In the genomic region with DNA sequence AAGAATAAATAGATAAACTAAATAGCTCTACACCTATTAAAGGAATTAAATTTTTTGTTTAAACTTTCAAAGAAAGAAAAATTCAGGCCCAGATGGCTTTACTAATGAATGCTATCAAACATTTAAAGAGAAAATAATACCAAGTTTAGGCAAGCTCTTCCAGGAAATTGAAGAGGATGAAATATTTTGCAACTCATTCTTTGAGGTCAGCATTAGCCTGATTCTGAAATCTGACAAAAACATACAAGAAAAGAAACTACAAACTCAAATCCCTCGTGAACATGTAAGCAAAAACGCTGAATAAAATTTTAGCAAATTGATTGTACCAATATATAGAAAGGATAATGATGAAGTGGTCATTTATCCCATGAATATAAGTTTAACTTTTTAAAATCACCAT, we compare ENCODE assay signal across 19 cellular contexts.
DNase-seq lines count a peak whose midpoint lies in the region; ATAC-seq and FAIRE-seq lines count a peak whose summit lies in the region.
"Had no signal": no experiment of that assay in that cellular context is flagged by ENCODE, and none has a peak within 500 bp of the region (broad histone marks: within the 10 kb centered on the region; RNA-seq: fewer than 3 reads in every experiment).

No MANE protein-coding gene starts in this region.

- H3K27ac ChIP-seq in small intestine (ENCODE audit: low read depth in 1 of 2, low read length in 1 of 2): no peak overlapping the region
- no peak overlapping the region for H3K27ac ChIP-seq in naive thymus-derived CD4-positive, alpha-beta T cell (ENCODE audit: low read depth, low read length)

- H3K4me1 ChIP-seq in small intestine (ENCODE audit: control insufficient read depth in 2 of 2, insufficient read depth in 1 of 2, low read depth in 1 of 2, low read length in 1 of 2): no peaks in the 10 kb centered on the region
- peaks cover 0 to 23% of the 10 kb centered on the region in 2 donors for H3K4me1 ChIP-seq in naive thymus-derived CD4-positive, alpha-beta T cell (ENCODE audit: control insufficient read depth in 2 of 2, insufficient read depth in 2 of 2, low read length in 2 of 2)

- CTCF ChIA-PET in T-cell (lab: Charles Lee): no interaction called here
- CTCF ChIA-PET in naive thymus-derived CD4-positive, alpha-beta T cell (lab: Charles Lee): no interaction called here

- H3K4me1 Mint-ChIP-seq in activated T-cell treated with anti-CD3 and anti-CD28 coated beads, Interleukin-2, amount 50 U/mL, for 72 hours (ENCODE audit: low read depth): peaks cover 38% of the 10 kb centered on the region
- H3K4me1 Mint-ChIP-seq in T-cell: peaks cover 38 to 54% (median 43%) of the 10 kb centered on the region in 3 donors
- peaks cover 16 to 58% (median 50%) of the 10 kb centered on the region in 7 donors for H3K4me1 Mint-ChIP-seq in naive thymus-derived CD4-positive, alpha-beta T cell

- no peaks in the 10 kb centered on the region for H3K27me3 ChIP-seq in small intestine (ENCODE audit: control insufficient read depth in 2 of 2, insufficient read depth in 2 of 2, low read length in 2 of 2)
- H3K27me3 ChIP-seq in naive thymus-derived CD4-positive, alpha-beta T cell (ENCODE audit: control insufficient read depth in 2 of 2, insufficient read depth in 2 of 2, low read length in 2 of 2): no peaks in the 10 kb centered on the region

- peaks cover 19 to 44% of the 10 kb centered on the region in 2 donors for H3K36me3 Mint-ChIP-seq in activated T-cell treated with anti-CD3 and anti-CD28 coated beads, Interleukin-2, amount 50 U/mL, for 72 hours (ENCODE audit: insufficient read depth in 2 of 2)
- H3K36me3 Mint-ChIP-seq in T-cell: peaks cover 15% of the 10 kb centered on the region
- H3K36me3 Mint-ChIP-seq in naive thymus-derived CD4-positive, alpha-beta T cell: peaks cover 15 to 69% (median 16%) of the 10 kb centered on the region in 5 donors

- no peak for ATAC-seq in activated T-cell treated with anti-CD3 and anti-CD28 coated beads, Interleukin-2, amount 50 U/mL, for 72 hours (replicated peaks in 1 of 2)
- ATAC-seq in T-cell (replicated peaks in 1 of 4): no peak
- no peak for ATAC-seq in naive thymus-derived CD4-positive, alpha-beta T cell
- ATAC-seq: HepG2 had no signal

- no peaks in the 10 kb centered on the region for H3K9me3 ChIP-seq in small intestine (ENCODE audit: control insufficient read depth, low read depth)
- peaks cover 0 to 8% (median 0%) of the 10 kb centered on the region in 3 experiments for H3K9me3 ChIP-seq in naive thymus-derived CD4-positive, alpha-beta T cell (ENCODE audit: control insufficient read depth in 2 of 3, low read length in 3 of 3)

- peak; percentile 64 for FAIRE-seq in small intestine (lab: Jason Lieb, UNC)
- FAIRE-seq: HepG2 had no signal

- peaks cover 11 to 13% of the 10 kb centered on the region in 2 donors for H3K9me3 Mint-ChIP-seq in activated T-cell treated with anti-CD3 and anti-CD28 coated beads, Interleukin-2, amount 50 U/mL, for 72 hours
- H3K9me3 Mint-ChIP-seq in T-cell: peaks cover 10 to 24% (median 13%) of the 10 kb centered on the region in 3 donors
- H3K9me3 Mint-ChIP-seq in naive thymus-derived CD4-positive, alpha-beta T cell: peaks cover 2 to 44% (median 21%) of the 10 kb centered on the region in 11 donors

- POLR2A ChIA-PET in T-cell (lab: Charles Lee): interaction anchor here in 1 of 2 donors (0.6 kb wide), 1 partner anchor 356 kb away, joined by 3 read pairs; no protein-coding TSS in a partner anchor
- POLR2A ChIA-PET in naive thymus-derived CD4-positive, alpha-beta T cell (lab: Charles Lee): interaction anchor here (0.7 kb wide), 1 partner anchor 64 kb away, joined by 3 read pairs; no protein-coding TSS in a partner anchor

- no peaks in the 10 kb centered on the region for H3K27me3 Mint-ChIP-seq in activated T-cell treated with anti-CD3 and anti-CD28 coated beads, Interleukin-2, amount 50 U/mL, for 72 hours (ENCODE audit: low read depth)
- no peaks in the 10 kb centered on the region for H3K27me3 Mint-ChIP-seq in T-cell
- H3K27me3 Mint-ChIP-seq in naive thymus-derived CD4-positive, alpha-beta T cell: no peaks in the 10 kb centered on the region

- 56 to 88% (median 76%) methylated on average over 2 of the region's 2 CpGs for WGBS in small intestine, 3 donors

- H3K4me3 ChIP-seq in small intestine (ENCODE audit: low read depth in 1 of 2, low read length in 2 of 2): no peak overlapping the region
- H3K4me3 ChIP-seq in naive thymus-derived CD4-positive, alpha-beta T cell (ENCODE audit: low read length): no peak overlapping the region

- no peak for DNase-seq in activated T-cell treated with anti-CD3 and anti-CD28 coated beads, Interleukin-2, amount 50 U/mL, for 72 hours
- no peak for DNase-seq in activated T-cell treated with anti-CD3 and anti-CD28 coated beads, Interleukin-2, amount 50 U/mL, for 1 hour
- DNase-seq in T-cell (no peak), fibroblast of gingiva (ENCODE audit: low read depth) (peak; percentile 42), small intestine (no peak), NAMALWA (ENCODE audit: low spot score) (no peak)
- DNase-seq in naive thymus-derived CD4-positive, alpha-beta T cell: no peak
- DNase-seq: ACHN, Caco-2, DMS53, H7, KG1, NCI-H1436, NCI-H2029, NCI-H2171 treated with DMSO at 0.1 percent for 48 hours, NCI-H446 treated with DMSO at 0.1 percent for 48 hours, NCI-H748 treated with DMSO at 0.1 percent for 48 hours, RPMI8226 had no signal

- intact Hi-C loops in naive thymus-derived CD4-positive, alpha-beta T cell (cut with micrococcal nuclease): no loop called here

- peak overlapping the region; percentile 55 for H3K27ac Mint-ChIP-seq in activated T-cell treated with anti-CD3 and anti-CD28 coated beads, Interleukin-2, amount 50 U/mL, for 72 hours
- H3K27ac Mint-ChIP-seq in T-cell: peak overlapping the region; percentile 31 to 70
- peak overlapping the region in 3 of 9 donors; percentile 22 to 51 (median 45) for H3K27ac Mint-ChIP-seq in naive thymus-derived CD4-positive, alpha-beta T cell

- no peaks in the 10 kb centered on the region for H3K36me3 ChIP-seq in small intestine (ENCODE audit: control insufficient read depth in 2 of 2, insufficient read depth in 2 of 2, low read length in 2 of 2)
- H3K36me3 ChIP-seq in naive thymus-derived CD4-positive, alpha-beta T cell (ENCODE audit: control insufficient read depth in 2 of 3, insufficient read depth in 3 of 3, low read length in 3 of 3): no peaks in the 10 kb centered on the region

- peak overlapping the region in 1 of 2 donors; percentile 32 for H3K4me3 Mint-ChIP-seq in activated T-cell treated with anti-CD3 and anti-CD28 coated beads, Interleukin-2, amount 50 U/mL, for 72 hours
- H3K4me3 Mint-ChIP-seq in T-cell: no peak overlapping the region
- peak overlapping the region in 2 of 10 donors; percentile 4 to 28 for H3K4me3 Mint-ChIP-seq in naive thymus-derived CD4-positive, alpha-beta T cell
